In the genomic region with DNA sequence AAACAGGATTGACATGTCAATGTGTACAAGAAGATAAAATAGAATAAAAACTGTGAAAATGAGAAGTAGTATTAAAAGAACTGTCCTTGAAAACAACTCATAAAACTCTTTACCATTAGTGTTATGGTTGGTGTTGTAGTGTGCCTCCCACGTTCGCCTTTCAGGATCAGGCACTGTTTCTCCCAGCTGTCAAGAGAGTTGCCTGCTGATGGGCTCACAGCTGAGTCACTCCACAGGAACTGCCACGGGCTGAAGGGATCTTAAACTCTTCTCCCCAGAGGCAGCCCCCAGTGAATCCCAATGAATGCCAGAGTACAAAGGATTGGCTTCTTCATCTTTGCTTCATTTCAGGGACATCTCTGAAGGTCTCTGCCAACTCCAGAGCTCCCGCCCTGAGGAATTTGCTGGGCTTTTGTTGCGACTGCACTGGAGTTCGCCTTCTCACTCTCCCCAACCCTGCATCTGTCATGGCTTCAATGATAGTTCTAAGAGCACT, we compare ENCODE assay signal across 10 cellular contexts.
DNase-seq lines count a peak whose midpoint lies in the region; ATAC-seq and TF ChIP-seq lines count a peak whose summit lies in the region.
"Had no signal": no experiment of that assay in that cellular context is flagged by ENCODE, and none has a peak within 500 bp of the region (broad histone marks: within the 10 kb centered on the region; RNA-seq: fewer than 3 reads in every experiment).

No MANE protein-coding gene starts in this region.

- H3K9me3 ChIP-seq in adipocyte (ENCODE audit: control insufficient read depth, low read length), result no peaks in the 10 kb centered on the region
- H3K9me3 ChIP-seq in heart right ventricle, result no peaks in the 10 kb centered on the region
- H3K9me3 ChIP-seq in Caco-2, result no peaks in the 10 kb centered on the region

- H3K4me3 Mint-ChIP-seq in Caco-2 (ENCODE audit: unreplicated experiment), result no peak overlapping the region

- H3K4me1 Mint-ChIP-seq in Caco-2 (ENCODE audit: low read depth, unreplicated experiment), result no peaks in the 10 kb centered on the region

- peak; percentile 75 to 97 (median 86) for ATAC-seq in heart right ventricle
- ATAC-seq in HG03108 (IDR thresholded peaks at IDR 0.05; ENCODE audit: unreplicated experiment), result no peak

- peak overlapping the region; percentile 13 for H3K9ac ChIP-seq in adipocyte (ENCODE audit: low read length)

- DNase-seq in H7 (peak; percentile 30), adipocyte (ENCODE audit: low read depth) (peak; percentile 66), heart right ventricle (peak; percentile 17 to 25), putamen (ENCODE audit: low spot score) (peak; percentile 58), OCI-M2 (lab: John Stamatoyannopoulos, UW; ENCODE audit: unreplicated experiment) (no peak), Caco-2 (no peak), DMS53 treated with DMSO at 0.1 percent for 48 hours (lab: John Stamatoyannopoulos, UW; ENCODE audit: unreplicated experiment) (no peak)
- DNase-seq: amygdala, NCI-H1417 treated with DMSO at 0.1 percent for 48 hours had no signal

- intact Hi-C loops in heart right ventricle (cut with DNase I), result no loop called here
- intact Hi-C loops in Caco-2 (cut with micrococcal nuclease; ENCODE audit: unreplicated experiment), result no loop called here

- H3K4me1 ChIP-seq in adipocyte (ENCODE audit: control insufficient read depth, insufficient read depth, low read length) (peaks cover 18% of the 10 kb centered on the region), heart right ventricle (peaks cover 5 to 43% (median 29%) of the 10 kb centered on the region in 9 donors), Caco-2 (no peaks in the 10 kb centered on the region)

- H3K4me3 ChIP-seq in H7 (ENCODE audit: insufficient read depth, low read depth, low read length) (no peak overlapping the region), adipocyte (ENCODE audit: low read length) (peak overlapping the region; percentile 13), heart right ventricle (peak overlapping the region in 5 of 10 donors; percentile 8 to 30 (median 9)), Caco-2 (ENCODE audit: low read depth, low read length) (no peak overlapping the region)

- 26 to 38% methylated on average over 6 of the region's 6 CpGs for WGBS in heart right ventricle, 2 donors

- H3K27ac ChIP-seq in heart right ventricle, result peak overlapping the region in 7 of 10 donors; percentile 13 to 59 (median 42)

- no peaks in the 10 kb centered on the region for H3K27me3 Mint-ChIP-seq in Caco-2 (ENCODE audit: insufficient read depth, unreplicated experiment)

- BruUV-seq in Caco-2 (replicated peaks; lab: Mats Ljungman, UMichigan), result no TSS peak

- H3K27me3 ChIP-seq in H7 (ENCODE audit: control insufficient read depth, insufficient read depth, low read length), result no peaks in the 10 kb centered on the region
- no peaks in the 10 kb centered on the region for H3K27me3 ChIP-seq in adipocyte (replicated peaks; ENCODE audit: control insufficient read depth, insufficient read depth, low read length)
- no peaks in the 10 kb centered on the region for H3K27me3 ChIP-seq in heart right ventricle
- no peaks in the 10 kb centered on the region for H3K27me3 ChIP-seq in Caco-2 (replicated peaks; ENCODE audit: control insufficient read depth, insufficient read depth, low read length)

- no peak for TF ChIP-seq CTCF in heart right ventricle (IDR thresholded peaks at IDR 0.05)
- no peak for TF ChIP-seq CTCF in Caco-2 (IDR thresholded peaks at IDR 0.05; ENCODE audit: insufficient read depth in 1 of 2, low read depth in 1 of 2, low read length in 1 of 2, severe bottlenecking in 1 of 2, unreplicated experiment in 1 of 2)

- H3K36me3 Mint-ChIP-seq in Caco-2 (ENCODE audit: insufficient read depth, unreplicated experiment), result no peaks in the 10 kb centered on the region

- no peak overlapping the region for H3K27ac Mint-ChIP-seq in Caco-2 (ENCODE audit: unreplicated experiment)

- CTCF ChIA-PET in Caco-2 (lab: Charles Lee), result no interaction called here

- no peaks in the 10 kb centered on the region for H3K9me3 Mint-ChIP-seq in Caco-2 (ENCODE audit: unreplicated experiment)

- POLR2A ChIA-PET in Caco-2 (lab: Charles Lee), result no interaction called here

- H3K36me3 ChIP-seq in H7 (replicated peaks; ENCODE audit: control insufficient read depth, insufficient read depth, low read length) (no peaks in the 10 kb centered on the region), adipocyte (ENCODE audit: control insufficient read depth, insufficient read depth, low read length, severe bottlenecking) (no peaks in the 10 kb centered on the region), heart right ventricle (no peaks in the 10 kb centered on the region), Caco-2 (ENCODE audit: control insufficient read depth, insufficient read depth, low read length) (no peaks in the 10 kb centered on the region)

Comparison
In these comparisons a context has a peak if more than half of its experiments do, and no peak if none do; other contexts are left out.
1. DNase-seq: peak in H7 (single experiment), adipocyte (single experiment), heart right ventricle (2 of 2) and putamen (single experiment); none in OCI-M2 (single experiment), Caco-2 (0 of 2) and DMS53 treated with DMSO at 0.1 percent for 48 hours (single experiment).